In genomic region chr1:235844776-235845175, GRCh38 we compare ENCODE assay signal across 18 cellular contexts.
"Had no signal": no experiment of that assay in that cellular context is flagged by ENCODE, and none has a peak within 500 bp of the region (broad histone marks: within the 10 kb centered on the region; RNA-seq: fewer than 3 reads in every experiment).

No MANE protein-coding gene starts in this region.

- H3K27me3 Mint-ChIP-seq: activated CD4-positive, alpha-beta memory T cell treated with anti-CD3 and anti-CD28 coated beads, Interleukin-2, amount 10 ng/mL, durations not matched to agents 7 days and 5 days; activated CD4-positive, alpha-beta T cell treated with anti-CD3 and anti-CD28 coated beads, Interleukin-2, amount 10 ng/mL, durations not matched to agents 24 days and 14 days; activated naive CD4-positive, alpha-beta T cell treated with anti-CD3 and anti-CD28 coated beads, Interleukin-2, amount 10 ng/mL, durations not matched to agents 7 days and 5 days; stimulated activated naive CD8-positive, alpha-beta T cell treated with anti-CD3 and anti-CD28 coated beads, Interleukin-15, amount 100 ng/mL, for 72 hours had no signal

- FAIRE-seq: small intestine had no signal

- ATAC-seq: activated CD4-positive, CD25-positive, alpha-beta regulatory T cell treated with anti-CD3 and anti-CD28 coated beads, Interleukin-2, amount 50 U/mL, for 24 hours; activated T-cell treated with anti-CD3 and anti-CD28 coated beads, Interleukin-2, amount 50 U/mL, for 72 hours; body of pancreas; gastrocnemius medialis; stimulated activated naive CD8-positive, alpha-beta T cell treated with anti-CD3 and anti-CD28 coated beads, Interleukin-15, amount 100 ng/mL, for 72 hours had no signal

- H3K27ac ChIP-seq: body of pancreas, esophagus muscularis mucosa, gastrocnemius medialis had no signal

- H3K27ac Mint-ChIP-seq: activated CD4-positive, alpha-beta memory T cell treated with anti-CD3 and anti-CD28 coated beads, Interleukin-2, amount 10 ng/mL, durations not matched to agents 7 days and 5 days; activated CD4-positive, alpha-beta T cell treated with anti-CD3 and anti-CD28 coated beads, Interleukin-2, amount 10 ng/mL, durations not matched to agents 24 days and 14 days; activated naive CD4-positive, alpha-beta T cell treated with anti-CD3 and anti-CD28 coated beads, Interleukin-2, amount 10 ng/mL, durations not matched to agents 7 days and 5 days; activated T-cell treated with anti-CD3 and anti-CD28 coated beads, Interleukin-2, amount 50 U/mL, for 72 hours; nephron; stimulated activated naive CD8-positive, alpha-beta T cell treated with anti-CD3 and anti-CD28 coated beads, Interleukin-15, amount 100 ng/mL, for 72 hours had no signal

- H3K36me3 ChIP-seq: esophagus muscularis mucosa, gastrocnemius medialis, tibial artery had no signal

- H3K4me3 ChIP-seq: body of pancreas, esophagus muscularis mucosa, gastrocnemius medialis, tibial artery had no signal

- H3K27me3 ChIP-seq: body of pancreas, esophagus muscularis mucosa, gastrocnemius medialis, tibial artery had no signal

- DNase-seq: activated CD4-positive, alpha-beta memory T cell treated with anti-CD3 and anti-CD28 coated beads, Interleukin-2, amount 10 ng/mL, durations not matched to agents 7 days and 5 days; activated effector memory CD4-positive, alpha-beta T cell treated with anti-CD3 and anti-CD28 coated beads, Interleukin-2, amount 50 U/mL, for 16 hours; activated naive CD4-positive, alpha-beta T cell treated with anti-CD3 and anti-CD28 coated beads, Interleukin-2, amount 10 ng/mL, durations not matched to agents 7 days and 5 days; activated T-cell treated with anti-CD3 and anti-CD28 coated beads, Interleukin-2, amount 50 U/mL, for 72 hours; anterior cingulate cortex; body of pancreas; dermis blood vessel endothelial cell; effector CD8-positive, alpha-beta T cell; gastrocnemius medialis; hypothalamus; nucleus accumbens; small intestine; stimulated activated naive CD8-positive, alpha-beta T cell treated with anti-CD3 and anti-CD28 coated beads, Interleukin-15, amount 100 ng/mL, for 72 hours; tibial artery had no signal

- H3K4me1 ChIP-seq: body of pancreas had no signal

- H3K9me3 ChIP-seq: body of pancreas, esophagus muscularis mucosa, gastrocnemius medialis, tibial artery had no signal

- H3K4me3 Mint-ChIP-seq: activated CD4-positive, alpha-beta memory T cell treated with anti-CD3 and anti-CD28 coated beads, Interleukin-2, amount 10 ng/mL, durations not matched to agents 7 days and 5 days; activated CD4-positive, alpha-beta T cell treated with anti-CD3 and anti-CD28 coated beads, Interleukin-2, amount 10 ng/mL, durations not matched to agents 24 days and 14 days; activated naive CD4-positive, alpha-beta T cell treated with anti-CD3 and anti-CD28 coated beads, Interleukin-2, amount 10 ng/mL, durations not matched to agents 7 days and 5 days; activated T-cell treated with anti-CD3 and anti-CD28 coated beads, Interleukin-2, amount 50 U/mL, for 72 hours; nephron had no signal
